In the genomic region with DNA sequence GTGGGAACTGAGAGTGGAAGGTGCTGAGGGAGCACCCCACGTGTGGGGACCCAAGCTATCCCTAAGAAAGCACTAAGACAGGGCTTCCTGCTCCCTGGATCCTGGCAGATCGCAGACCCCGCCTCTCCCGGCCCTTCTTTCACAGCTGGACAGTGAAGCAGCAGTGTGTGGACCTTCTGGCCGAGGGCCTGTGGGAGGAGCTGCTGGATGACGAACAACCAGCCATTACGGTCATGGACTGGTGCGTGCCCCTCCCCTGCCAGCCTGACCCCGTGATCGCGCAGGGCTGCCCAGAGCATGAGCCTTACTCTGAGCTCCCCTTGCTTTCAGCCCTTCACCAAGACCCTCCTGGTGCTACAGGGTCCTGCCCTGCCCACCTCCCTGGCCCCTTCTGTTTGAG, we compare ENCODE assay signal across 10 cellular contexts. TPM values are rescaled to one million over a fixed set of nuclear protein-coding genes. Genes with fewer than 3 reads are reported as not detected.
DNase-seq lines count a peak whose midpoint lies in the region; ATAC-seq and TF ChIP-seq lines count a peak whose summit lies in the region.
"Had no signal": no experiment of that assay in that cellular context is flagged by ENCODE, and none has a peak within 500 bp of the region (broad histone marks: within the 10 kb centered on the region; RNA-seq: fewer than 3 reads in every experiment).

No MANE protein-coding gene starts in this region.

- no peak overlapping the region for H3K4me3 ChIP-seq in fibroblast of mammary gland (ENCODE audit: control insufficient read depth, low read depth, low read length)

- DNase-seq in Caki2 (ENCODE audit: low read depth) (peak; percentile 88), OCI-M1 (lab: John Stamatoyannopoulos, UW) (peak; percentile 51), fibroblast of mammary gland (ENCODE audit: low read depth) (peak; percentile 73), nephron progenitor cell (peak; percentile 77), osteocyte (ENCODE audit: extremely low spot score, unreplicated experiment) (no peak)
- DNase-seq in activated T-cell treated with anti-CD3 and anti-CD28 coated beads, Interleukin-2, amount 50 U/mL, for 48 hours, result no peak
- DNase-seq: foreskin keratinocyte had no signal

- H3K36me3 Mint-ChIP-seq in nephron progenitor cell (ENCODE audit: low read depth) (no peaks in the 10 kb centered on the region), osteocyte (ENCODE audit: unreplicated experiment) (no peaks in the 10 kb centered on the region)

- in situ Hi-C loops in Caki2 (cut with HindIII; ENCODE audit: low pct_unique_long_range_greater_than_20kb, low sequenced_read_pairs), result no loop called here

- TF ChIP-seq CTCF in fibroblast of mammary gland (conservative IDR thresholded peaks at IDR 0.05; ENCODE audit: control insufficient read depth, insufficient read depth, low read depth, low read length), result no peak
- no peak for TF ChIP-seq CTCF in nephron progenitor cell (IDR thresholded peaks at IDR 0.05)
- TF ChIP-seq CTCF in osteocyte (IDR thresholded peaks at IDR 0.05), result no peak

- H3K9me3 Mint-ChIP-seq in nephron progenitor cell (no peaks in the 10 kb centered on the region), osteocyte (ENCODE audit: unreplicated experiment) (no peaks in the 10 kb centered on the region)

- ATAC-seq in GM21526 (IDR thresholded peaks at IDR 0.05; ENCODE audit: low FRiP score, unreplicated experiment) (no peak), GM21381 (IDR thresholded peaks at IDR 0.05; ENCODE audit: unreplicated experiment) (no peak)
- ATAC-seq: foreskin keratinocyte had no signal

- no peak overlapping the region for H3K27ac Mint-ChIP-seq in nephron progenitor cell
- H3K27ac Mint-ChIP-seq in osteocyte (ENCODE audit: unreplicated experiment), result no peak overlapping the region

- peaks cover 61% of the 10 kb centered on the region for H3K4me1 Mint-ChIP-seq in nephron progenitor cell
- H3K4me1 Mint-ChIP-seq in osteocyte (ENCODE audit: unreplicated experiment), result peaks cover 4% of the 10 kb centered on the region

- H3K27me3 Mint-ChIP-seq in nephron progenitor cell (ENCODE audit: low read depth, poor library complexity), result peaks cover 73% of the 10 kb centered on the region
- H3K27me3 Mint-ChIP-seq in osteocyte (ENCODE audit: unreplicated experiment), result peaks cover 53% of the 10 kb centered on the region

- H3K4me3 Mint-ChIP-seq in nephron progenitor cell (peak overlapping the region; percentile 60), osteocyte (ENCODE audit: unreplicated experiment) (no peak overlapping the region)

RNA-seq across cellular contexts. Expression of a gene that starts 2.3 kb away (rescaled TPM):
- total RNA-seq in Caki2 (2014; rRNA removed; shearing (Covaris generic); ENCODE audit: low replicate concordance), result not detected in 2 replicates
- total RNA-seq in osteocyte, result not detected in 2 replicates
- total RNA-seq: T-helper 1 cell treated with Interleukin-12 subunit alpha and Interleukin-12 subunit beta and Interleukin-4 antibody, amounts not matched to agents 30 ng/mL and 1 ng/mL, for 36 hours had no signal

RNA-seq across cellular contexts. Expression of a gene that starts 5.0 kb away (rescaled TPM):
- not detected in 2 replicates for total RNA-seq in Caki2 (2014; rRNA removed; shearing (Covaris generic); ENCODE audit: low replicate concordance)
- not detected in 2 replicates for total RNA-seq in osteocyte
- total RNA-seq: foreskin keratinocyte; T-helper 1 cell treated with Interleukin-12 subunit alpha and Interleukin-12 subunit beta and Interleukin-4 antibody, amounts not matched to agents 30 ng/mL and 1 ng/mL, for 36 hours had no signal

RNA-seq across cellular contexts. Expression of a gene that starts 45.8 kb away (rescaled TPM):
- total RNA-seq in Caki2 (2014; rRNA removed; shearing (Covaris generic); ENCODE audit: low replicate concordance), result not detected in 2 replicates
- total RNA-seq in osteocyte, result not detected in 2 replicates
- total RNA-seq: foreskin keratinocyte; T-helper 1 cell treated with Interleukin-12 subunit alpha and Interleukin-12 subunit beta and Interleukin-4 antibody, amounts not matched to agents 30 ng/mL and 1 ng/mL, for 36 hours had no signal

RNA-seq across cellular contexts. Expression of a gene that starts 49.6 kb away (rescaled TPM):
- total RNA-seq in Caki2 (2014; rRNA removed; shearing (Covaris generic); ENCODE audit: low replicate concordance), result not detected in 2 replicates
- not detected in 2 replicates for total RNA-seq in osteocyte
- total RNA-seq: foreskin keratinocyte; T-helper 1 cell treated with Interleukin-12 subunit alpha and Interleukin-12 subunit beta and Interleukin-4 antibody, amounts not matched to agents 30 ng/mL and 1 ng/mL, for 36 hours had no signal

Comparison
In these comparisons a context has a peak if more than half of its experiments do, and no peak if none do; other contexts are left out.
1. DNase-seq: peak in Caki2 (single experiment), OCI-M1 (single experiment), fibroblast of mammary gland (single experiment) and nephron progenitor cell (single experiment); none in activated T-cell treated with anti-CD3 and anti-CD28 coated beads, Interleukin-2, amount 50 U/mL, for 48 hours (0 of 2) and osteocyte (single experiment).